ENCODE assay signal across 8 cellular contexts in genomic region chr6:33271608-33272357, GRCh38. TPM values are rescaled to one million over a fixed set of nuclear protein-coding genes. Genes with fewer than 3 reads are reported as not detected.
DNase-seq lines count a peak whose midpoint lies in the region; ATAC-seq, FAIRE-seq and TF ChIP-seq lines count a peak whose summit lies in the region.

Gene RPS18 (plus strand): TSS chr6:33272075. CDS start chr6:33272120, 45 bp downstream.
A gene with protein sequence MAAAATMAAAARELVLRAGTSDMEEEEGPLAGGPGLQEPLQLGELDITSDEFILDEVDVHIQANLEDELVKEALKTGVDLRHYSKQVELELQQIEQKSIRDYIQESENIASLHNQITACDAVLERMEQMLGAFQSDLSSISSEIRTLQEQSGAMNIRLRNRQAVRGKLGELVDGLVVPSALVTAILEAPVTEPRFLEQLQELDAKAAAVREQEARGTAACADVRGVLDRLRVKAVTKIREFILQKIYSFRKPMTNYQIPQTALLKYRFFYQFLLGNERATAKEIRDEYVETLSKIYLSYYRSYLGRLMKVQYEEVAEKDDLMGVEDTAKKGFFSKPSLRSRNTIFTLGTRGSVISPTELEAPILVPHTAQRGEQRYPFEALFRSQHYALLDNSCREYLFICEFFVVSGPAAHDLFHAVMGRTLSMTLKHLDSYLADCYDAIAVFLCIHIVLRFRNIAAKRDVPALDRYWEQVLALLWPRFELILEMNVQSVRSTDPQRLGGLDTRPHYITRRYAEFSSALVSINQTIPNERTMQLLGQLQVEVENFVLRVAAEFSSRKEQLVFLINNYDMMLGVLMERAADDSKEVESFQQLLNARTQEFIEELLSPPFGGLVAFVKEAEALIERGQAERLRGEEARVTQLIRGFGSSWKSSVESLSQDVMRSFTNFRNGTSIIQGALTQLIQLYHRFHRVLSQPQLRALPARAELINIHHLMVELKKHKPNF (minus strand): TSS chr6:33271876. CDS start chr6:33271675, 201 bp downstream.

- CTCF ChIA-PET in AG04449 (lab: Yijun Ruan, JAX) = interaction anchor here (1.1 to 4.4 kb wide), 5 partner anchors 13 to 74 kb away, joined by 3 to 29 read pairs (median 4); partner anchors contain the start of genes PFDN6 and WDR46

- H3K4me3 ChIP-seq in AG04449 (ENCODE audit: low read depth, low read length) (peak within 1 kb of the TSS; percentile 93), WI38 (ENCODE audit: low read depth, low read length) (peak within 1 kb of the TSS; percentile 75), bronchial epithelial cell (ENCODE audit: low read depth, low read length) (peak within 1 kb of the TSS; percentile 81)

- H3K36me3 ChIP-seq in bronchial epithelial cell (ENCODE audit: control insufficient read depth, insufficient read depth, low read length) = peaks cover 42% of the 10 kb centered on the region

- ATAC-seq in GM18907 (IDR thresholded peaks at IDR 0.05; ENCODE audit: unreplicated experiment) = peak; percentile 79
- ATAC-seq in HG03159 (IDR thresholded peaks at IDR 0.05; ENCODE audit: unreplicated experiment) = peak; percentile 75

- POLR2A ChIA-PET in AG04449 (lab: Yijun Ruan, JAX) = interaction anchor here (0.6 to 1.9 kb wide), 12 partner anchors 8 to 1538 kb away, joined by 3 to 37 read pairs (median 6); partner anchors contain the start of genes PFDN6, RGL2 and WDR46

- DNase-seq in AG04449 (ENCODE audit: low read depth, low spot score) (peak; percentile 96), NCI-H2227 treated with DMSO at 0.1 percent for 48 hours (lab: John Stamatoyannopoulos, UW) (peak; percentile 99), bronchial epithelial cell (ENCODE audit: low read depth) (peak; percentile 96), iPS-NIHi7 (ENCODE audit: extremely low spot score) (peak; percentile 90), smooth muscle cell of the brain vasculature (ENCODE audit: low read depth, low spot score) (peak; percentile 97)

- peak; percentile 23 for FAIRE-seq in bronchial epithelial cell (lab: Jason Lieb, UNC)

- no peak for TF ChIP-seq CTCF in AG04449 (IDR thresholded peaks at IDR 0.05; ENCODE audit: insufficient read depth, low read length, missing control alignments)
- TF ChIP-seq CTCF in WI38 (IDR thresholded peaks at IDR 0.05; ENCODE audit: low read depth, low read length) = no peak
- no peak for TF ChIP-seq CTCF in bronchial epithelial cell (IDR thresholded peaks at IDR 0.05; ENCODE audit: insufficient read depth, low read length, severe bottlenecking)

- no peaks in the 10 kb centered on the region for H3K27me3 ChIP-seq in bronchial epithelial cell (ENCODE audit: control insufficient read depth, insufficient read depth, low read length)

RNA-seq across cellular contexts. Expression of gene RPS18, which starts in this region (rescaled TPM):
- 9,289 and 12,112 TPM in 2 replicates for total RNA-seq in bronchial epithelial cell

RNA-seq across cellular contexts. Expression of the second gene that starts in this region (rescaled TPM):
- 22.1 and 32.5 TPM in 2 replicates for total RNA-seq in bronchial epithelial cell

Comparison
In these comparisons a context has a peak if more than half of its experiments do, and no peak if none do; other contexts are left out.
1. Peak in every context shown above with its lines: DNase-seq, ATAC-seq and H3K4me3 ChIP-seq.